In the genomic region with DNA sequence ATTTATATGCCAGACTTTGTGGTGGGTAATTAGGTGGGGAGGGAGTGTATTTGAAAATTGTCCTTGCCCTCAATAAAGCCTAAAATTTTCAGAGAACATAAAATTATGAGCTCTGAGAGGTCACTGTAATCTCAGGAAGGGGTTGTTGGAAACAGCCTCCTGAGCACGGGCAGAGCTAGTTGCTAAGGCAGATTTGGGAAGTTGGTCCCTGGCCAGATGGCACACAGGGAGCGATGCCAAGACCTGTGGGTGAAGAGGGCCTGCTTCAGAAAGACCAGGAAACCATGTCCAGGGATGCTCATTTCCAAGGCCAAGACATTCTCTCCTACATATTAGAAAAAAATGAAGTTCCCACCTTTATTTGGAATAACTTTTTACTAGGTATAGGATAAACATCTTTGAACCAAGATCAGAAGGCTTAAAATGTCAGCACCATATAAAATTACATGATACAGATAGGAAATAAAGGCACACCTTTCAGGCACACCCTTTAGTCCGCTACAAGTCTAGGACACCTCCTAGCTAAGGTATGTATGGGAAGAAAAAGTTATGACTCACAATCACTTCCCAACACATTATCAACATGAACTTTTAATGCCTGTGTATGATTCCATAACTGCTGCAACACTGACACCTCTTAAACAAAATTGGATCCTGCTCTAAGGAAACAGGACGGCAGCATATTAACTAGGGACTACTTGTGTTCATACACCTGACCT, we compare ENCODE assay signal across 7 cellular contexts. TPM values are rescaled to one million over a fixed set of nuclear protein-coding genes. Genes with fewer than 3 reads are reported as not detected.
A peak's percentile ranks its signal among the peaks of the same experiment; 100 is the strongest.
DNase-seq lines count a peak whose midpoint lies in the region; ATAC-seq and TF ChIP-seq lines count a peak whose summit lies in the region.

No MANE protein-coding gene starts in this region.

- no peak for TF ChIP-seq CTCF in RWPE1 (conservative IDR thresholded peaks at IDR 0.05; ENCODE audit: low read depth)

- CTCF ChIA-PET in RWPE1 (lab: Yijun Ruan, JAX): interaction anchor here (0.6 kb wide), 2 partner anchors 26 to 572 kb away, joined by 4 read pairs; no protein-coding TSS in a partner anchor

- 59% methylated on average over 4 of the region's 4 CpGs for WGBS in right cardiac atrium

- H3K9me3 ChIP-seq in right cardiac atrium (ENCODE audit: control insufficient read depth, low read length) (no peaks in the 10 kb centered on the region), subcutaneous abdominal adipose tissue (ENCODE audit: control insufficient read depth in 5 of 5, low read length in 5 of 5) (no peaks in the 10 kb centered on the region)

- H3K4me1 ChIP-seq in right cardiac atrium (ENCODE audit: control insufficient read depth, insufficient read depth, low read length): peaks cover 3% of the 10 kb centered on the region
- peaks cover 0 to 30% (median 27%) of the 10 kb centered on the region in 5 donors for H3K4me1 ChIP-seq in subcutaneous abdominal adipose tissue (ENCODE audit: control insufficient read depth in 5 of 5, insufficient read depth in 5 of 5, low read length in 5 of 5)

- no peak overlapping the region for H3K9ac ChIP-seq in subcutaneous abdominal adipose tissue (ENCODE audit: low read length in 5 of 5)

- peak overlapping the region; percentile 96 for H3K27ac ChIP-seq in RWPE1
- no peak overlapping the region for H3K27ac ChIP-seq in right cardiac atrium (ENCODE audit: low read length)
- peak overlapping the region; percentile 94 for H3K27ac ChIP-seq in subcutaneous abdominal adipose tissue (ENCODE audit: low read depth, low read length)

- POLR2A ChIA-PET in RWPE1 (lab: Yijun Ruan, JAX; ENCODE audit: low non-redundant PET): interaction anchor here (0.6 kb wide), 1 partner anchor 1003 kb away, joined by 3 read pairs; no protein-coding TSS in a partner anchor

- peak; percentile 70 for DNase-seq in HT-29 (ENCODE audit: low spot score)
- peak; percentile 64 for DNase-seq in RWPE1 (ENCODE audit: low spot score)
- peak; percentile 42 to 78 (median 78) for DNase-seq in right cardiac atrium
- DNase-seq in hepatic stellate cell (ENCODE audit: low spot score): no peak

- H3K4me3 ChIP-seq in right cardiac atrium (ENCODE audit: low read length): no peak overlapping the region
- H3K4me3 ChIP-seq in subcutaneous abdominal adipose tissue (ENCODE audit: low read depth in 1 of 5, low read length in 5 of 5): no peak overlapping the region

- no peaks in the 10 kb centered on the region for H3K36me3 ChIP-seq in subcutaneous abdominal adipose tissue (ENCODE audit: control insufficient read depth in 5 of 5, insufficient read depth in 5 of 5, low read length in 5 of 5)

- intact Hi-C loops in right cardiac atrium (cut with DNase I): loop anchor here (5.0 to 10.0 kb wide), 4 partner anchors 65 to 175 kb away; no protein-coding TSS in a partner anchor

- ATAC-seq in right cardiac atrium: no peak
- ATAC-seq in GM19023 (IDR thresholded peaks at IDR 0.05; ENCODE audit: unreplicated experiment): no peak
- no peak for ATAC-seq in activated CD4-positive, CD25-positive, alpha-beta regulatory T cell treated with anti-CD3 and anti-CD28 coated beads, Interleukin-2, amount 50 U/mL, for 24 hours

- H3K27me3 ChIP-seq in right cardiac atrium (ENCODE audit: control insufficient read depth, insufficient read depth) (no peaks in the 10 kb centered on the region), subcutaneous abdominal adipose tissue (ENCODE audit: control insufficient read depth in 5 of 5, insufficient read depth in 4 of 5, low read length in 5 of 5) (no peaks in the 10 kb centered on the region)

RNA-seq across cellular contexts. Expression of a gene that starts 2.2 kb away (rescaled TPM):
- 20.3 and 20.6 TPM in 2 replicates for total RNA-seq in HT-29 (2014; rRNA removed; shearing (Covaris generic))
- 10 to 100 TPM; 16.9 to 27.2 (median 20.1) TPM for total RNA-seq in right cardiac atrium
- 8.3 TPM for polyA plus RNA-seq in right cardiac atrium
